In genomic region chr12:88141425-88141773, GRCh38 we compare ENCODE assay signal across 8 cellular contexts. TPM values are rescaled to one million over a fixed set of nuclear protein-coding genes. Genes with fewer than 3 reads are reported as not detected.
DNase-seq lines count a peak whose midpoint lies in the region; ATAC-seq and TF ChIP-seq lines count a peak whose summit lies in the region.

No MANE protein-coding gene starts in this region.

- no peaks in the 10 kb centered on the region for H3K9me3 ChIP-seq in breast epithelium
- no peaks in the 10 kb centered on the region for H3K9me3 ChIP-seq in mucosa of descending colon

- TF ChIP-seq CTCF in AG04449 (IDR thresholded peaks at IDR 0.05; ENCODE audit: insufficient read depth, low read length, missing control alignments), result no peak
- no peak for TF ChIP-seq CTCF in breast epithelium (IDR thresholded peaks at IDR 0.05)
- TF ChIP-seq CTCF in mucosa of descending colon (IDR thresholded peaks at IDR 0.05), result no peak
- TF ChIP-seq CTCF in GM10248 (IDR thresholded peaks at IDR 0.05; ENCODE audit: control extremely low read depth, extremely low read depth, low read depth, missing control alignments), result no peak

- H3K4me1 ChIP-seq in breast epithelium (peaks cover 0 to 8% of the 10 kb centered on the region in 2 donors), mucosa of descending colon (ENCODE audit: low read depth) (no peaks in the 10 kb centered on the region)

- POLR2A ChIA-PET in AG04449 (lab: Yijun Ruan, JAX) (interaction anchor here (0.6 kb wide), 1 partner anchor 438 kb away, joined by 3 read pairs; the partner anchor contains the start of gene KITLG), GM10248 (lab: Yijun Ruan, JAX) (no interaction called here)

- peak overlapping the region; percentile 86 to 89 for H3K27ac ChIP-seq in breast epithelium

- H3K4me3 ChIP-seq in AG04449 (ENCODE audit: low read depth, low read length) (peak overlapping the region; percentile 79), breast epithelium (peak overlapping the region; percentile 59 to 86 (median 66)), mucosa of descending colon (peak overlapping the region; percentile 54)

- ATAC-seq in HG03342 (IDR thresholded peaks at IDR 0.05; ENCODE audit: unreplicated experiment), result peak; percentile 0
- no peak for ATAC-seq in mucosa of descending colon
- ATAC-seq in HG03565 (IDR thresholded peaks at IDR 0.05; ENCODE audit: unreplicated experiment), result no peak

- CTCF ChIA-PET in AG04449 (lab: Yijun Ruan, JAX) (interaction anchor here (0.8 kb wide), 1 partner anchor 984 kb away, joined by 3 read pairs; no protein-coding TSS in a partner anchor), GM10248 (lab: Yijun Ruan, JAX) (interaction anchor here (1.0 to 2.5 kb wide), 2 partner anchors 9 to 13 kb away, joined by 7 to 9 read pairs; no protein-coding TSS in a partner anchor)

- no peaks in the 10 kb centered on the region for H3K27me3 ChIP-seq in breast epithelium

- no peak for TF ChIP-seq POLR2A in breast epithelium (IDR thresholded peaks at IDR 0.05)

- H3K36me3 ChIP-seq in breast epithelium (peaks cover 6% of the 10 kb centered on the region), mucosa of descending colon (ENCODE audit: low read depth) (no peaks in the 10 kb centered on the region)

- DNase-seq in AG04449 (ENCODE audit: low read depth, low spot score), result no peak
- DNase-seq in breast epithelium (ENCODE audit: low spot score in 2 of 2), result no peak
- DNase-seq in mucosa of descending colon, result no peak
- DNase-seq in GM10248 (ENCODE audit: extremely low spot score), result no peak
- DNase-seq in NCI-H1105 (lab: John Stamatoyannopoulos, UW), result no peak
- DNase-seq in putamen (ENCODE audit: low spot score), result no peak

- intact Hi-C loops in breast epithelium (cut with DNase I; ENCODE audit: low total_unique reads) (no loop called here), mucosa of descending colon (cut with DNase I, micrococcal nuclease) (no loop called here)

RNA-seq across cellular contexts. Expression of gene CEP290, which starts 0.5 kb away (rescaled TPM):
- total RNA-seq in breast epithelium (10 to 100 TPM; 16.6 to 27.1 (median 24.6) TPM), mucosa of descending colon (10 to 100 TPM in 2 of 3 donors, 1 to 10 TPM in 1; 6.8 to 13.0 (median 12.1) TPM)

RNA-seq across cellular contexts. Expression of gene TMTC3, which starts 0.7 kb away (rescaled TPM):
- total RNA-seq in breast epithelium, result 10 to 100 TPM; 14.7 to 20.6 (median 20.2) TPM
- 10 to 100 TPM; 11.3 to 21.4 (median 15.8) TPM for total RNA-seq in mucosa of descending colon
